In genomic region chr12:31117203-31118011, GRCh38 we compare ENCODE assay signal across 8 cellular contexts. TPM values are rescaled to one million over a fixed set of nuclear protein-coding genes. Genes with fewer than 3 reads are reported as not detected.
DNase-seq lines count a peak whose midpoint lies in the region; ATAC-seq, FAIRE-seq and TF ChIP-seq lines count a peak whose summit lies in the region.

No MANE protein-coding gene starts in this region.

- FAIRE-seq in RCC 7860 (lab: Jason Lieb, UNC), result no peak

- H3K27me3 ChIP-seq in DND-41 (ENCODE audit: insufficient read depth, low read length, poor library complexity), result no peaks in the 10 kb centered on the region

- no peaks in the 10 kb centered on the region for H3K79me2 ChIP-seq in DND-41 (ENCODE audit: insufficient read depth, low read length)

- H3K4me3 Mint-ChIP-seq in activated CD4-positive, alpha-beta T cell treated with anti-CD3 and anti-CD28 coated beads, Interleukin-2, amount 10 ng/mL, durations not matched to agents 7 days and 5 days, result peak overlapping the region; percentile 50
- peak overlapping the region; percentile 84 to 85 for H3K4me3 Mint-ChIP-seq in effector memory CD8-positive, alpha-beta T cell

- no peaks in the 10 kb centered on the region for H3K9me3 ChIP-seq in DND-41 (ENCODE audit: insufficient read depth, low read length, severe bottlenecking)
- H3K9me3 ChIP-seq in mucosa of descending colon, result no peaks in the 10 kb centered on the region

- H3K36me3 Mint-ChIP-seq in activated CD4-positive, alpha-beta T cell treated with anti-CD3 and anti-CD28 coated beads, Interleukin-2, amount 10 ng/mL, durations not matched to agents 7 days and 5 days (ENCODE audit: low read depth), result no peaks in the 10 kb centered on the region
- H3K36me3 Mint-ChIP-seq in effector memory CD8-positive, alpha-beta T cell (ENCODE audit: insufficient read depth), result no peaks in the 10 kb centered on the region

- no peaks in the 10 kb centered on the region for H4K20me1 ChIP-seq in DND-41 (ENCODE audit: insufficient read depth, low read length)

- H3K9me3 Mint-ChIP-seq in activated CD4-positive, alpha-beta T cell treated with anti-CD3 and anti-CD28 coated beads, Interleukin-2, amount 10 ng/mL, durations not matched to agents 7 days and 5 days, result no peaks in the 10 kb centered on the region
- no peaks in the 10 kb centered on the region for H3K9me3 Mint-ChIP-seq in effector memory CD8-positive, alpha-beta T cell

- no peak overlapping the region for H2AFZ ChIP-seq in DND-41 (ENCODE audit: low read depth, low read length)

- peaks cover 7% of the 10 kb centered on the region for H3K4me1 Mint-ChIP-seq in activated CD4-positive, alpha-beta T cell treated with anti-CD3 and anti-CD28 coated beads, Interleukin-2, amount 10 ng/mL, durations not matched to agents 7 days and 5 days
- H3K4me1 Mint-ChIP-seq in effector memory CD8-positive, alpha-beta T cell (ENCODE audit: low read depth in 2 of 2), result peaks cover 7 to 8% of the 10 kb centered on the region in 2 donors

- no peak for ATAC-seq in DND-41 (ENCODE audit: insufficient read depth, low read depth)
- ATAC-seq in GM21786 (IDR thresholded peaks at IDR 0.05; ENCODE audit: unreplicated experiment), result peak; percentile 52
- ATAC-seq in effector memory CD8-positive, alpha-beta T cell (replicated peaks), result peak; percentile 82
- ATAC-seq in mucosa of descending colon, result peak; percentile 71

- no peak overlapping the region for H3K4me2 ChIP-seq in DND-41 (ENCODE audit: insufficient read depth, low read length)

- intact Hi-C loops in mucosa of descending colon (cut with DNase I, micrococcal nuclease), result no loop called here

- CTCF ChIA-PET in activated CD4-positive, alpha-beta T cell treated with anti-CD3 and anti-CD28 coated beads, Interleukin-2, amount 10 ng/mL, durations not matched to agents 7 days and 5 days (lab: Charles Lee), result interaction anchor here (0.6 kb wide), 1 partner anchor 258 kb away, joined by 3 read pairs; no protein-coding TSS in a partner anchor

- POLR2A ChIA-PET in activated CD4-positive, alpha-beta T cell treated with anti-CD3 and anti-CD28 coated beads, Interleukin-2, amount 10 ng/mL, durations not matched to agents 7 days and 5 days (lab: Charles Lee), result no interaction called here

- DNase-seq in DND-41 (no peak), NCI-H146 (lab: John Stamatoyannopoulos, UW) (peak; percentile 77), mucosa of descending colon (peak in 2 of 3 donors; percentile 64 to 65), RCC 7860 (ENCODE audit: low spot score) (no peak)
- DNase-seq in activated CD4-positive, alpha-beta T cell treated with anti-CD3 and anti-CD28 coated beads, Interleukin-2, amount 10 ng/mL, durations not matched to agents 7 days and 5 days, result peak; percentile 46
- DNase-seq in effector memory CD8-positive, alpha-beta T cell, result peak; percentile 44 to 62 (median 61)
- DNase-seq in stimulated activated CD8-positive, alpha-beta memory T cell treated with anti-CD3 and anti-CD28 coated beads, Interleukin-7, amount 100 ng/mL, for 4 hours (ENCODE audit: low read depth in 2 of 2), result peak; percentile 38 to 62

- peak; percentile 8 for TF ChIP-seq CTCF in DND-41 (IDR thresholded peaks at IDR 0.05; ENCODE audit: borderline replicate concordance, extremely low read depth, low read length, poor library complexity, severe bottlenecking)
- TF ChIP-seq CTCF in mucosa of descending colon (IDR thresholded peaks at IDR 0.05), result no peak

- H3K9ac ChIP-seq in DND-41 (ENCODE audit: low read depth, low read length), result no peak overlapping the region

- H3K27me3 Mint-ChIP-seq in activated CD4-positive, alpha-beta T cell treated with anti-CD3 and anti-CD28 coated beads, Interleukin-2, amount 10 ng/mL, durations not matched to agents 7 days and 5 days, result peaks cover 34% of the 10 kb centered on the region
- peaks cover 7 to 16% of the 10 kb centered on the region in 2 donors for H3K27me3 Mint-ChIP-seq in effector memory CD8-positive, alpha-beta T cell

- H3K4me1 ChIP-seq in DND-41 (ENCODE audit: insufficient read depth, low read length) (no peaks in the 10 kb centered on the region), mucosa of descending colon (ENCODE audit: low read depth) (peaks cover 10% of the 10 kb centered on the region)

- H3K27ac Mint-ChIP-seq in activated CD4-positive, alpha-beta T cell treated with anti-CD3 and anti-CD28 coated beads, Interleukin-2, amount 10 ng/mL, durations not matched to agents 7 days and 5 days, result no peak overlapping the region
- peak overlapping the region in 1 of 2 donors; percentile 63 for H3K27ac Mint-ChIP-seq in effector memory CD8-positive, alpha-beta T cell

- H3K4me3 ChIP-seq in DND-41 (ENCODE audit: low read depth in 1 of 2, low read length in 2 of 2) (no peak overlapping the region), mucosa of descending colon (no peak overlapping the region)

- H3K36me3 ChIP-seq in DND-41 (ENCODE audit: insufficient read depth, low read length) (no peaks in the 10 kb centered on the region), mucosa of descending colon (ENCODE audit: low read depth) (no peaks in the 10 kb centered on the region)

- no peak overlapping the region for H3K27ac ChIP-seq in DND-41 (ENCODE audit: low read length)

RNA-seq across cellular contexts. Expression of gene DDX11, which starts 43.7 kb away (rescaled TPM):
- 100 to 1,000 TPM; 143 to 181 TPM for total RNA-seq in activated CD4-positive, alpha-beta T cell treated with anti-CD3 and anti-CD28 coated beads, Interleukin-2, amount 10 ng/mL, durations not matched to agents 7 days and 5 days
- 10 to 100 TPM; 36.3 to 49.7 (median 37.1) TPM for total RNA-seq in mucosa of descending colon

Comparison
In these comparisons a context has a peak if more than half of its experiments do, and no peak if none do; other contexts are left out.
1. DNase-seq: peak in NCI-H146 (single experiment), activated CD4-positive, alpha-beta T cell treated with anti-CD3 and anti-CD28 coated beads, Interleukin-2, amount 10 ng/mL, durations not matched to agents 7 days and 5 days (single experiment), effector memory CD8-positive, alpha-beta T cell (3 of 3), mucosa of descending colon (2 of 3) and stimulated activated CD8-positive, alpha-beta memory T cell treated with anti-CD3 and anti-CD28 coated beads, Interleukin-7, amount 100 ng/mL, for 4 hours (2 of 2); none in DND-41 (single experiment) and RCC 7860 (single experiment).